In genomic region chrX:57074458-57074857, GRCh38 we compare ENCODE assay signal across 11 cellular contexts.
"Had no signal": no experiment of that assay in that cellular context is flagged by ENCODE, and none has a peak within 500 bp of the region (broad histone marks: within the 10 kb centered on the region; RNA-seq: fewer than 3 reads in every experiment).

No MANE protein-coding gene starts in this region.

- H3K36me3 ChIP-seq: HAP-1 had no signal

- H3K9me3 ChIP-seq: HAP-1 had no signal

- ATAC-seq: HCT116, HepG2, K562 had no signal

- H2AFZ ChIP-seq: GM23248 had no signal

- H3K27ac Mint-ChIP-seq: HFFc6 had no signal

- DNase-seq: GM23248, GOT3, H7, HFFc6, IMR-90, KG1 had no signal

- H3K4me3 Mint-ChIP-seq: HFFc6 had no signal

- H3K4me3 ChIP-seq: GM23248, HAP-1, K562 had no signal

- H3K9me3 Mint-ChIP-seq: HFFc6 had no signal

- H3K4me1 ChIP-seq: HAP-1 had no signal

- H3K27ac ChIP-seq: GM23248, HL-60 had no signal

- H3K9ac ChIP-seq: GM23248 had no signal

- FAIRE-seq: HepG2, K562 had no signal
